17 cellular contexts compared by ENCODE assay signal in the genomic region with DNA sequence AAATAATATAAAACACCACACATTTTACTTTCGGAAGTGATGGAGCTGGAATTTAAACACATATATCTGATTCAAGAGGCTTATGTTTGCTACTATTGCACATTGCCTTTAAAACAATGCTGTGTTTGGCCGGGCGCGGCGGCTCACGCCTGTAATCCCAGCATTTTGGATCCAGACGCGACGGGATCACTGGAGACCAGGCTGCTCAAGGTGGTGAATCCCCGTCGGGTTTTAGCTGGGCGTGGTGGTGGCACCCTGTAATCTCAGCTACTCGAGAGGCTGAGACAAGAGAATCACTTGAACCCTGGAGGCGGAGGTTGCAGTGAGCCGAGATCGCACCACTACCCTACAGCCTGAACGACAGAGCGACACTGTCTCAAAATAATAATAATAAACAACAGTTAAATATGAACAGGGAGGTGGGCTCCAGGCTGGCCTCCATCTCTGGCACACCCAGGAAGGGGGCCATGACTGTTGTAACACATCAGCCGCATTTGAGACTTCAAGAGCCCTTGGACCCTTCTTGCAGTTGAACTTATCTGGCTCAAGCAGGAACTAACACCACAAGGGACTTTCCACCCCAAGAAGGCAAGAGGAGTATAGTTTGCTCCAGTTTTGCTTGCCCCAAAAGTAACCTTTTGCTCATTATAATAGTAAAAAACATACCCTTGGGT.
"Had no signal": no experiment of that assay in that cellular context is flagged by ENCODE, and none has a peak within 500 bp of the region (broad histone marks: within the 10 kb centered on the region; RNA-seq: fewer than 3 reads in every experiment).

No MANE protein-coding gene starts in this region.

- ATAC-seq: activated naive CD8-positive, alpha-beta T cell treated with anti-CD3 and anti-CD28 coated beads, Interleukin-2, amount 50 U/mL, for 24 hours; naive thymus-derived CD8-positive, alpha-beta T cell had no signal

- H3K4me3 ChIP-seq: left ventricle myocardium inferior, tibial nerve, vagina had no signal

- H3K4me3 Mint-ChIP-seq: activated naive CD8-positive, alpha-beta T cell treated with anti-CD3 and anti-CD28 coated beads, Interleukin-2, amount 50 U/mL, for 24 hours; memory B cell had no signal

- DNase-seq: activated CD4-positive, alpha-beta T cell treated with anti-CD3 and anti-CD28 coated beads, Interleukin-2, amount 50 U/mL, for 4 hours; activated CD4-positive, CD25-positive, alpha-beta regulatory T cell treated with anti-CD3 and anti-CD28 coated beads, Interleukin-2, amount 50 U/mL, for 72 hours; activated naive CD8-positive, alpha-beta T cell treated with anti-CD3 and anti-CD28 coated beads, Interleukin-2, amount 50 U/mL, for 24 hours; aorta; cerebellar nuclear complex; effector CD8-positive, alpha-beta T cell; glutamatergic neuron; hypothalamus; left ventricle myocardium inferior; naive thymus-derived CD8-positive, alpha-beta T cell; posterior cingulate gyrus; retina; stimulated activated naive CD4-positive, alpha-beta T cell had no signal

- H3K27ac Mint-ChIP-seq: activated naive CD8-positive, alpha-beta T cell treated with anti-CD3 and anti-CD28 coated beads, Interleukin-2, amount 50 U/mL, for 24 hours; activated T-helper 17 cell treated with anti-CD3 and anti-CD28 coated beads, Interleukin-2, amount 50 U/mL, for 72 hours; memory B cell; naive thymus-derived CD8-positive, alpha-beta T cell had no signal

- H3K9me3 ChIP-seq: vagina had no signal

- H3K27me3 ChIP-seq: vagina had no signal

- H3K36me3 ChIP-seq: left ventricle myocardium inferior, tibial nerve, vagina had no signal
